ENCODE assay signal across 13 cellular contexts in the genomic region with DNA sequence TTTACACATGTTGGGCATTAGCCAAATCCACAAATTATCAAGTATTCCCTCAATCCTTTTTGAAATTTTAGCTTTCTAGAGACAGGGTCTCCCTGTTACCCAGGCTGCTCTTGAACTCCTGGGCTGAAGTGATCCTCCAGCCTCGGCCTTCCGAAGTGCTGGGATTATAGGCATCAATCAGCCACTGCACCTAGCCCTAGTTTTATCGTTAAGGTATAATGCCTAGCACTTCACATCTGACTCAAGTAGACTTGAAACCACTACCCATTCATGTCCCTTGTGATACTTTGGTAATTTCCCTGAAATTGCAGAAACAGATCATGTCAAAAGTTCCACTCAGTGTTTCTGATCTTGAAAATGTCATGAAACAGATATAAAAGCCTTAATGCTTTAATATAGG. TPM values are rescaled to one million over a fixed set of nuclear protein-coding genes. Genes with fewer than 3 reads are reported as not detected.
A peak's percentile ranks its signal among the peaks of the same experiment; 100 is the strongest.
DNase-seq lines count a peak whose midpoint lies in the region; ATAC-seq, FAIRE-seq and TF ChIP-seq lines count a peak whose summit lies in the region.
"Had no signal": no experiment of that assay in that cellular context is flagged by ENCODE, and none has a peak within 500 bp of the region (broad histone marks: within the 10 kb centered on the region; RNA-seq: fewer than 3 reads in every experiment).

No MANE protein-coding gene starts in this region.

- in situ Hi-C loops in GM13977 (cut with MboI; ENCODE audit: low pct_unique_long_range_greater_than_20kb, low sequenced_read_pairs, unreplicated experiment): no loop called here

- H3K36me3 Mint-ChIP-seq in activated naive CD4-positive, alpha-beta T cell treated with anti-CD3 and anti-CD28 coated beads, Interleukin-2, amount 50 U/mL, for 72 hours: peaks cover 2 to 9% of the 10 kb centered on the region in 2 donors

- FAIRE-seq in GM18507 (lab: Jason Lieb, UNC): peak; percentile 18
- FAIRE-seq: islet of Langerhans had no signal

- TF ChIP-seq CTCF in GM13977 (IDR thresholded peaks at IDR 0.05; ENCODE audit: extremely low read depth, insufficient read depth, missing control alignments): no peak

- H3K27ac Mint-ChIP-seq in activated naive CD4-positive, alpha-beta T cell treated with anti-CD3 and anti-CD28 coated beads, Interleukin-2, amount 50 U/mL, for 72 hours: peak overlapping the region; percentile 95 to 99
- H3K27ac Mint-ChIP-seq: IgD-negative memory B cell had no signal

- DNase-seq in GM18507 (ENCODE audit: extremely low spot score, insufficient read length, low read depth): no peak
- DNase-seq in activated naive CD4-positive, alpha-beta T cell treated with anti-CD3 and anti-CD28 coated beads, Interleukin-2, amount 50 U/mL, for 72 hours (ENCODE audit: low spot score in 2 of 2): peak in 1 of 2 donors; percentile 31
- DNase-seq in NCI-H2081 (lab: John Stamatoyannopoulos, UW): no peak
- no peak for DNase-seq in RKO (ENCODE audit: low spot score)
- DNase-seq in GM13977 (ENCODE audit: low spot score): no peak
- DNase-seq in NCI-H1092 treated with DMSO at 0.1 percent for 48 hours (lab: John Stamatoyannopoulos, UW): no peak
- DNase-seq: COR-L47, NCI-H2029, T-helper 9 cell had no signal

- ATAC-seq in GM19452 (IDR thresholded peaks at IDR 0.05; ENCODE audit: unreplicated experiment) (peak; percentile 56), HG03045 (IDR thresholded peaks at IDR 0.05; ENCODE audit: unreplicated experiment) (peak; percentile 48)
- ATAC-seq in activated naive CD4-positive, alpha-beta T cell treated with anti-CD3 and anti-CD28 coated beads, Interleukin-2, amount 50 U/mL, for 72 hours: peak; percentile 83 to 90

- no peaks in the 10 kb centered on the region for H3K9me3 Mint-ChIP-seq in activated naive CD4-positive, alpha-beta T cell treated with anti-CD3 and anti-CD28 coated beads, Interleukin-2, amount 50 U/mL, for 72 hours
- H3K9me3 Mint-ChIP-seq: IgD-negative memory B cell had no signal

RNA-seq across cellular contexts. Expression of gene MEX3C, which starts 26.3 kb away (rescaled TPM):
- total RNA-seq in activated naive CD4-positive, alpha-beta T cell treated with anti-CD3 and anti-CD28 coated beads, Interleukin-2, amount 50 U/mL, for 72 hours: 10 to 100 TPM; 59.0 to 82.5 TPM
